ENCODE assay signal across 11 cellular contexts in the genomic region with DNA sequence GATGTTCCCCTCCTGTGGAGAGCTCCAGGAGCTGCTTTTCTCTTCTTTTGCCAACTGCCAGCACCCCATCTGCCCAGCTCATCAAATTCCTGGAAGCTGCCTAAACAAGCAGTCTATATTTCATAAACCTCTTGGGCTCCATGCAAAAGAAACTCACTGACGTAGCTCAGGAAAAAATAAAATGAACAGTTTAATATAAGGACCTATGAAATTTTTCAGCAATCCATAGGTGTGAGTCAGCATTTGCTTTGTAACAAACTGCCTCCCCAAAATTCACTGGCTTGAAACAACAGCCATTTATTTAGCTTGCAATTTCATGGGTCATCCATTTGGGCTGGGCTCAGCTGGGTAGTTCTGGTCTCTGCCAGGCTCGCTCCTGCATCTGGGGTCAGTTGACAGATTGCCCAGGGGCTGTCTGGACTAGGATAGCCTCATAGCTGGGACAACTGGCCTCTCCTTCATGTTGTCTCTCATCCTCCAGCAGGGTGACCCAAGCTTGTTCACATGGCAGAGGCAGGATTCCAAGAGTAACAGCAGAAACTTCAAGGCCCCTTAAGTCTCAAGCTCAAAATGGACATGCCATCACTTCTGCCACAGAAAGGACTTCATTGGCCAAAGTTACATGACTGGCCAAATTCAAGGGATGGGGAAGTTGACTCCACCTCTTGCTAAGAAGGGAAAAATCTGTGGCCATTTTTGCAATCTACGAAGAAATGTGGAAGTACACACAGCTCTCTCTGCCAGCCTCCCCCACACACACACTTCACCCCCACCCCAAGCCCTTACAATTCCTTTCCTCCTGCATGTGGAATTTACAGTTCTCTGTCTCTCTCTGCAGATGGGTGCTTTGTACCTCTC. TPM values are rescaled to one million over a fixed set of nuclear protein-coding genes. Genes with fewer than 3 reads are reported as not detected.
DNase-seq lines count a peak whose midpoint lies in the region; ATAC-seq and TF ChIP-seq lines count a peak whose summit lies in the region.
"Had no signal": no experiment of that assay in that cellular context is flagged by ENCODE, and none has a peak within 500 bp of the region (broad histone marks: within the 10 kb centered on the region; RNA-seq: fewer than 3 reads in every experiment).

No MANE protein-coding gene starts in this region.

- H3K9me3 ChIP-seq in mesenchymal stem cell (ENCODE audit: control insufficient read depth, low read length) = no peaks in the 10 kb centered on the region
- no peaks in the 10 kb centered on the region for H3K9me3 ChIP-seq in mucosa of descending colon
- H3K9me3 ChIP-seq: pancreas had no signal

- H2BK5ac ChIP-seq in mesenchymal stem cell (ENCODE audit: low read depth, low read length, poor library complexity, severe bottlenecking) = peak overlapping the region; percentile 35

- no peak overlapping the region for H3K14ac ChIP-seq in mesenchymal stem cell (ENCODE audit: low read length in 2 of 2)

- ATAC-seq in GM21737 (IDR thresholded peaks at IDR 0.05; ENCODE audit: unreplicated experiment) (no peak), mucosa of descending colon (no peak)

- H3K79me1 ChIP-seq in mesenchymal stem cell (replicated peaks; ENCODE audit: low read length, poor library complexity, severe bottlenecking) = peaks cover 2% of the 10 kb centered on the region

- H3K36me3 ChIP-seq in mesenchymal stem cell (ENCODE audit: control insufficient read depth in 1 of 2, insufficient read depth in 2 of 2, low read depth in 1 of 2, low read length in 2 of 2) (no peaks in the 10 kb centered on the region), mucosa of descending colon (ENCODE audit: low read depth) (no peaks in the 10 kb centered on the region)
- H3K36me3 ChIP-seq: pancreas had no signal

- intact Hi-C loops in mucosa of descending colon (cut with DNase I, micrococcal nuclease) = no loop called here

- no peak overlapping the region for H3K23ac ChIP-seq in mesenchymal stem cell (ENCODE audit: low read length in 2 of 2)

- H2BK120ac ChIP-seq in mesenchymal stem cell (ENCODE audit: low read depth, low read length) = no peak overlapping the region

- H4K91ac ChIP-seq in mesenchymal stem cell (ENCODE audit: low read length) = no peak overlapping the region

- peaks cover 0 to 10% of the 10 kb centered on the region in 2 experiments for H3K27me3 ChIP-seq in mesenchymal stem cell (ENCODE audit: control insufficient read depth in 1 of 2, insufficient read depth in 1 of 2, low read length in 2 of 2)
- H3K27me3 ChIP-seq: pancreas had no signal

- TF ChIP-seq CTCF in mucosa of descending colon (IDR thresholded peaks at IDR 0.05) = no peak

- H3K4me2 ChIP-seq in mesenchymal stem cell (ENCODE audit: low read length, poor library complexity, severe bottlenecking) = peak overlapping the region; percentile 8

- H3K4me3 ChIP-seq in mesenchymal stem cell (ENCODE audit: insufficient read depth in 1 of 2, low read depth in 1 of 2, low read length in 2 of 2) (no peak overlapping the region), mucosa of descending colon (no peak overlapping the region)
- H3K4me3 ChIP-seq: pancreas had no signal

- no peak overlapping the region for H3K4ac ChIP-seq in mesenchymal stem cell (ENCODE audit: low read depth in 1 of 2, low read length in 2 of 2)

- H2AK5ac ChIP-seq in mesenchymal stem cell (ENCODE audit: low read length, severe bottlenecking) = peak overlapping the region; percentile 93

- H3K18ac ChIP-seq in mesenchymal stem cell (ENCODE audit: low read depth in 1 of 2, low read length in 2 of 2) = no peak overlapping the region

- peaks cover 19% of the 10 kb centered on the region for H3K4me1 ChIP-seq in mesenchymal stem cell (ENCODE audit: control insufficient read depth, insufficient read depth, low read depth, low read length)
- peaks cover 45% of the 10 kb centered on the region for H3K4me1 ChIP-seq in mucosa of descending colon (ENCODE audit: low read depth)
- H3K4me1 ChIP-seq: pancreas had no signal

- 97% methylated on average over 2 of the region's 3 CpGs for WGBS in mesenchymal stem cell

- H2BK15ac ChIP-seq in mesenchymal stem cell (ENCODE audit: low read depth, poor library complexity, severe bottlenecking) = no peak overlapping the region

- H3K9ac ChIP-seq in mesenchymal stem cell (ENCODE audit: low read length) = no peak overlapping the region

- H2BK12ac ChIP-seq in mesenchymal stem cell (ENCODE audit: low read length in 2 of 2) = no peak overlapping the region

- H3K27ac ChIP-seq in mesenchymal stem cell (ENCODE audit: low read length, poor library complexity, severe bottlenecking) = peak overlapping the region; percentile 68
- H3K27ac ChIP-seq: pancreas had no signal

- no peak overlapping the region for H2AFZ ChIP-seq in mesenchymal stem cell (ENCODE audit: low read depth, low read length)

- H4K8ac ChIP-seq in mesenchymal stem cell (ENCODE audit: low read length) = no peak overlapping the region

- DNase-seq in EH (ENCODE audit: low read depth) (peak; percentile 79), NCI-H446 treated with DMSO at 0.1 percent for 48 hours (lab: John Stamatoyannopoulos, UW) (peak; percentile 14), brain pericyte (ENCODE audit: low read depth, low spot score) (peak; percentile 25), mesenchymal stem cell (no peak), NCI-H2196 (lab: John Stamatoyannopoulos, UW; ENCODE audit: unreplicated experiment) (no peak), mucosa of descending colon (no peak)
- DNase-seq in activated naive CD4-positive, alpha-beta T cell (lab: John Stamatoyannopoulos, UW) = no peak
- DNase-seq: effector CD4-positive, alpha-beta T cell; NCI-H1092; pancreas had no signal

RNA-seq across cellular contexts. Expression of a gene that starts 7.9 kb away (rescaled TPM):
- 32.2 TPM for polyA plus RNA-seq in mesenchymal stem cell (2013, experiment 1 of 2)
- 33.3 TPM for polyA plus RNA-seq in mesenchymal stem cell (2013, experiment 2 of 2)
- total RNA-seq in mucosa of descending colon = 10 to 100 TPM; 23.8 to 39.8 (median 26.7) TPM

RNA-seq across cellular contexts. Expression of a gene that starts 22.4 kb away (rescaled TPM):
- polyA plus RNA-seq in mesenchymal stem cell (2013, experiment 1 of 2) = 0.08 TPM
- 0.21 TPM for polyA plus RNA-seq in mesenchymal stem cell (2013, experiment 2 of 2)
- not detected for total RNA-seq in mucosa of descending colon

RNA-seq across cellular contexts. Expression of a gene that starts 35.5 kb away (rescaled TPM):
- polyA plus RNA-seq in mesenchymal stem cell (2013, experiment 1 of 2) = 2.2 TPM
- polyA plus RNA-seq in mesenchymal stem cell (2013, experiment 2 of 2) = 1.8 TPM
- total RNA-seq in mucosa of descending colon = 1 to 10 TPM; 5.8 to 8.0 (median 6.9) TPM

Comparison
In these comparisons a context has a peak if more than half of its experiments do, and no peak if none do; other contexts are left out.
1. DNase-seq: peak in EH (single experiment), NCI-H446 treated with DMSO at 0.1 percent for 48 hours (single experiment) and brain pericyte (single experiment); none in mesenchymal stem cell (single experiment), activated naive CD4-positive, alpha-beta T cell (0 of 4), NCI-H2196 (single experiment) and mucosa of descending colon (0 of 3).